Comparison of ENCODE assay signal across 9 cellular contexts in the genomic region with DNA sequence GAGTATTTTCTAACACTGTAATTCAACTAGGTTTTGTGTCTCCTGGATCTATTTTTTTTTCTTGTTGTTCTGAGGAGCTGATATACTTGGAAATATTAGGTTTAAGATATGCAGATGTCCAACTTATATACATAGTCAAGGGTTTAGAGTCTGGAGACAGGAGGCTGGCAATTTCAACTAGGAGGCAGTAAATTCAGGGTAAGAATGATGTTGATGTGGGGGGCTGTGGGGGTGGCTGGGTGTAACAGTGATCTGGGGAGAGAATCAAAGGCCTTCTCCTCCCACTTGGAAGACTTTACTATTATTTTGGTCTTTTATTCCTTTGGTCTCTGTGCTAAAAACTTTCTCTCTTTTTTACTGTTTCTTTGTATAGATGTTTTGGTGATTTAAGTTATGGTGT.
DNase-seq lines count a peak whose midpoint lies in the region; ATAC-seq, FAIRE-seq and TF ChIP-seq lines count a peak whose summit lies in the region.
"Had no signal": no experiment of that assay in that cellular context is flagged by ENCODE, and none has a peak within 500 bp of the region (broad histone marks: within the 10 kb centered on the region; RNA-seq: fewer than 3 reads in every experiment).

No MANE protein-coding gene starts in this region.

- BruUV-seq in OCI-LY7 (replicated peaks; lab: Mats Ljungman, UMichigan) = TSS peak; percentile 58

- peak overlapping the region; percentile 83 to 95 (median 93) for H3K27ac Mint-ChIP-seq in CD14-positive monocyte

- H2AFZ ChIP-seq in OCI-LY7 (ENCODE audit: low read length) = peak overlapping the region; percentile 84
- no peak overlapping the region for H2AFZ ChIP-seq in fibroblast of lung (ENCODE audit: low read length)

- peaks cover 27 to 35% of the 10 kb centered on the region in 2 donors for H3K36me3 Mint-ChIP-seq in CD14-positive monocyte

- peaks cover 0 to 1% (median 0%) of the 10 kb centered on the region in 3 donors for H3K27me3 Mint-ChIP-seq in CD14-positive monocyte (ENCODE audit: low read depth in 3 of 3)

- CTCF ChIA-PET in OCI-LY7 (lab: Charles Lee; ENCODE audit: unreplicated experiment) = interaction anchor here (0.9 kb wide), 1 partner anchor 88 kb away, joined by 3 read pairs; a partner anchor contains a TSS

- TF ChIP-seq CTCF in CD14-positive monocyte (IDR thresholded peaks at IDR 0.05) (no peak), OCI-LY7 (conservative IDR thresholded peaks at IDR 0.05; ENCODE audit: low read length) (no peak), fibroblast of lung (conservative IDR thresholded peaks at IDR 0.05 in 1 of 2, IDR thresholded peaks at IDR 0.05 in 1 of 2; ENCODE audit: low read depth in 1 of 2, low read length in 2 of 2) (no peak), pancreas (IDR thresholded peaks at IDR 0.05) (no peak)

- no peak overlapping the region for H3K9ac ChIP-seq in fibroblast of lung (ENCODE audit: insufficient read depth, low read length)

- H3K27ac ChIP-seq in OCI-LY7 (ENCODE audit: low read depth, low read length, poor library complexity, severe bottlenecking) (peak overlapping the region; percentile 67), fibroblast of lung (ENCODE audit: insufficient read depth, low read length) (no peak overlapping the region), pancreas (peak overlapping the region; percentile 43 to 82 (median 59)), SJCRH30 (no peak overlapping the region)

- H3K36me3 ChIP-seq in OCI-LY7 (ENCODE audit: insufficient read depth, low read length) (no peaks in the 10 kb centered on the region), fibroblast of lung (ENCODE audit: control insufficient read depth, insufficient read depth, low read length) (no peaks in the 10 kb centered on the region), pancreas (no peaks in the 10 kb centered on the region), SJCRH30 (no peaks in the 10 kb centered on the region)

- H3K4me2 ChIP-seq in OCI-LY7 (ENCODE audit: low read length) (peak overlapping the region; percentile 69), fibroblast of lung (ENCODE audit: extremely low read depth, insufficient read depth, low read length) (peak overlapping the region; percentile 11)

- H3K4me3 ChIP-seq in OCI-LY7 (ENCODE audit: low read depth, low read length, poor library complexity, severe bottlenecking) (peak overlapping the region; percentile 50), fibroblast of lung (replicated peaks in 1 of 4; ENCODE audit: control extremely low read depth in 1 of 4, insufficient read depth in 1 of 4, low read depth in 3 of 4, low read length in 4 of 4) (peak overlapping the region in 2 of 4 experiments; percentile 41 to 77), pancreas (peak overlapping the region in 3 of 4 donors; percentile 0 to 40 (median 27)), SJCRH30 (no peak overlapping the region)

- peak in 2 of 4 donors; percentile 5 to 7 for ATAC-seq in pancreas
- no peak for ATAC-seq in HG02981 (IDR thresholded peaks at IDR 0.05; ENCODE audit: unreplicated experiment)

- H3K4me1 ChIP-seq in OCI-LY7 (ENCODE audit: insufficient read depth, low read length, poor library complexity, severe bottlenecking) = peaks cover 49% of the 10 kb centered on the region
- H3K4me1 ChIP-seq in fibroblast of lung (ENCODE audit: control insufficient read depth, extremely low read depth, insufficient read depth, low read length) = no peaks in the 10 kb centered on the region
- peaks cover 11 to 23% (median 20%) of the 10 kb centered on the region in 3 donors for H3K4me1 ChIP-seq in pancreas
- H3K4me1 ChIP-seq in SJCRH30 = peaks cover 2% of the 10 kb centered on the region; the same call in 1 of the 2 replicates

- POLR2A ChIA-PET in OCI-LY7 (lab: Charles Lee) = interaction anchor here (0.6 to 6.6 kb wide), 28 partner anchors 9 to 1049 kb away, joined by 3 to 49 read pairs (median 4); a partner anchor contains a TSS

- intact Hi-C loops in CD14-positive monocyte (cut with micrococcal nuclease) = no loop called here
- intact Hi-C loops in OCI-LY7 (cut with micrococcal nuclease; ENCODE audit: unreplicated experiment) = loop anchor here (2.0 to 5.0 kb wide), 4 partner anchors 78 to 730 kb away; a partner anchor contains a TSS
- intact Hi-C loops in pancreas (cut with DNase I) = no loop called here

- FAIRE-seq in pancreas (lab: Jason Lieb, UNC) (no peak), frontal cortex (lab: Jason Lieb, UNC) (no peak)
- FAIRE-seq: colon had no signal

- H4K20me1 ChIP-seq in OCI-LY7 (ENCODE audit: insufficient read depth, low read length) = no peaks in the 10 kb centered on the region
- H4K20me1 ChIP-seq in fibroblast of lung (ENCODE audit: control insufficient read depth, extremely low read depth, insufficient read depth, low read length) = no peaks in the 10 kb centered on the region

- no peaks in the 10 kb centered on the region for H3K9me2 ChIP-seq in OCI-LY7 (ENCODE audit: insufficient read depth, low read length)

- H3K27me3 ChIP-seq in fibroblast of lung (ENCODE audit: control insufficient read depth, insufficient read depth, low read length) (no peaks in the 10 kb centered on the region), pancreas (no peaks in the 10 kb centered on the region), SJCRH30 (no peaks in the 10 kb centered on the region)

- no peak for DNase-seq in CD14-positive monocyte (ENCODE audit: low spot score)
- no peak for DNase-seq in OCI-LY7 (ENCODE audit: low spot score)
- peak in 1 of 2 donors; percentile 29 for DNase-seq in fibroblast of lung (ENCODE audit: low read depth in 2 of 2)
- DNase-seq in pancreas = no peak
- no peak for DNase-seq in frontal cortex (ENCODE audit: low spot score in 2 of 2)
- no peak for DNase-seq in SJCRH30
- DNase-seq in NOMO-1 (lab: John Stamatoyannopoulos, UW; ENCODE audit: unreplicated experiment in 2 of 2) = no peak

- H3K79me2 ChIP-seq in OCI-LY7 (ENCODE audit: insufficient read depth, low read depth, low read length) (no peaks in the 10 kb centered on the region), fibroblast of lung (ENCODE audit: control insufficient read depth, insufficient read depth, low read length) (no peaks in the 10 kb centered on the region)

- H3K9me3 ChIP-seq in OCI-LY7 (ENCODE audit: low read length) (no peaks in the 10 kb centered on the region), fibroblast of lung (ENCODE audit: control insufficient read depth, insufficient read depth, low read depth, low read length) (no peaks in the 10 kb centered on the region), pancreas (no peaks in the 10 kb centered on the region), SJCRH30 (replicated peaks) (no peaks in the 10 kb centered on the region)

- H3K4me1 Mint-ChIP-seq in CD14-positive monocyte = peaks cover 67% of the 10 kb centered on the region

- no peaks in the 10 kb centered on the region for H3K9me3 Mint-ChIP-seq in CD14-positive monocyte

- H3K4me3 Mint-ChIP-seq in CD14-positive monocyte = peak overlapping the region; percentile 84 to 93

Comparison
In these comparisons a context has a peak if more than half of its experiments do, and no peak if none do; other contexts are left out.
1. H3K27ac ChIP-seq: peak in OCI-LY7 (single experiment) and pancreas (4 of 4); none in fibroblast of lung (single experiment) and SJCRH30 (single experiment).